Comparison of ENCODE assay signal across 1 cellular context in genomic region chr17:20908373-20909273, GRCh38.
TF ChIP-seq lines count a peak whose summit lies in the region.

No MANE protein-coding gene starts in this region.

TF ChIP-seq in HEK293, 187 proteins besides CTCF, POLR2A, EP300 and RAD21 (continued from another document and continues in another):
- peak; percentile 86; the same call in 1 of the 2 replicates for TF ChIP-seq MZF1 (tag by site-specific recombination; IDR thresholded peaks at IDR 0.05; ENCODE audit: borderline replicate concordance)
- TF ChIP-seq ZNF791 (tag by site-specific recombination; IDR thresholded peaks at IDR 0.05): no peak
- TF ChIP-seq, protein P1, sequence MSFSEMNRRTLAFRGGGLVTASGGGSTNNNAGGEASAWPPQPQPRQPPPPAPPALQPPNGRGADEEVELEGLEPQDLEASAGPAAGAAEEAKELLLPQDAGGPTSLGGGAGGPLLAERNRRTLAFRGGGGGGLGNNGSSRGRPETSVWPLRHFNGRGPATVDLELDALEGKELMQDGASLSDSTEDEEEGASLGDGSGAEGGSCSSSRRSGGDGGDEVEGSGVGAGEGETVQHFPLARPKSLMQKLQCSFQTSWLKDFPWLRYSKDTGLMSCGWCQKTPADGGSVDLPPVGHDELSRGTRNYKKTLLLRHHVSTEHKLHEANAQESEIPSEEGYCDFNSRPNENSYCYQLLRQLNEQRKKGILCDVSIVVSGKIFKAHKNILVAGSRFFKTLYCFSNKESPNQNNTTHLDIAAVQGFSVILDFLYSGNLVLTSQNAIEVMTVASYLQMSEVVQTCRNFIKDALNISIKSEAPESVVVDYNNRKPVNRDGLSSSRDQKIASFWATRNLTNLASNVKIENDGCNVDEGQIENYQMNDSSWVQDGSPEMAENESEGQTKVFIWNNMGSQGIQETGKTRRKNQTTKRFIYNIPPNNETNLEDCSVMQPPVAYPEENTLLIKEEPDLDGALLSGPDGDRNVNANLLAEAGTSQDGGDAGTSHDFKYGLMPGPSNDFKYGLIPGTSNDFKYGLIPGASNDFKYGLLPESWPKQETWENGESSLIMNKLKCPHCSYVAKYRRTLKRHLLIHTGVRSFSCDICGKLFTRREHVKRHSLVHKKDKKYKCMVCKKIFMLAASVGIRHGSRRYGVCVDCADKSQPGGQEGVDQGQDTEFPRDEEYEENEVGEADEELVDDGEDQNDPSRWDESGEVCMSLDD (tag by site-specific recombination; IDR thresholded peaks at IDR 0.05): peak; percentile 83
- TF ChIP-seq, protein P2, sequence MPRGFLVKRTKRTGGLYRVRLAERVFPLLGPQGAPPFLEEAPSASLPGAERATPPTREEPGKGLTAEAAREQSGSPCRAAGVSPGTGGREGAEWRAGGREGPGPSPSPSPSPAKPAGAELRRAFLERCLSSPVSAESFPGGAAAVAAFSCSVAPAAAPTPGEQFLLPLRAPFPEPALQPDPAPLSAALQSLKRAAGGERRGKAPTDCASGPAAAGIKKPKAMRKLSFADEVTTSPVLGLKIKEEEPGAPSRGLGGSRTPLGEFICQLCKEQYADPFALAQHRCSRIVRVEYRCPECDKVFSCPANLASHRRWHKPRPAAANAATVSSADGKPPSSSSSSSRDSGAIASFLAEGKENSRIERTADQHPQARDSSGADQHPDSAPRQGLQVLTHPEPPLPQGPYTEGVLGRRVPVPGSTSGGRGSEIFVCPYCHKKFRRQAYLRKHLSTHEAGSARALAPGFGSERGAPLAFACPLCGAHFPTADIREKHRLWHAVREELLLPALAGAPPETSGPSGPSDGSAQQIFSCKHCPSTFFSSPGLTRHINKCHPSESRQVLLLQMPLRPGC (tag by site-specific recombination; IDR thresholded peaks at IDR 0.05): no peak; the same call in 1 of the 2 replicates
- TF ChIP-seq, protein P3, sequence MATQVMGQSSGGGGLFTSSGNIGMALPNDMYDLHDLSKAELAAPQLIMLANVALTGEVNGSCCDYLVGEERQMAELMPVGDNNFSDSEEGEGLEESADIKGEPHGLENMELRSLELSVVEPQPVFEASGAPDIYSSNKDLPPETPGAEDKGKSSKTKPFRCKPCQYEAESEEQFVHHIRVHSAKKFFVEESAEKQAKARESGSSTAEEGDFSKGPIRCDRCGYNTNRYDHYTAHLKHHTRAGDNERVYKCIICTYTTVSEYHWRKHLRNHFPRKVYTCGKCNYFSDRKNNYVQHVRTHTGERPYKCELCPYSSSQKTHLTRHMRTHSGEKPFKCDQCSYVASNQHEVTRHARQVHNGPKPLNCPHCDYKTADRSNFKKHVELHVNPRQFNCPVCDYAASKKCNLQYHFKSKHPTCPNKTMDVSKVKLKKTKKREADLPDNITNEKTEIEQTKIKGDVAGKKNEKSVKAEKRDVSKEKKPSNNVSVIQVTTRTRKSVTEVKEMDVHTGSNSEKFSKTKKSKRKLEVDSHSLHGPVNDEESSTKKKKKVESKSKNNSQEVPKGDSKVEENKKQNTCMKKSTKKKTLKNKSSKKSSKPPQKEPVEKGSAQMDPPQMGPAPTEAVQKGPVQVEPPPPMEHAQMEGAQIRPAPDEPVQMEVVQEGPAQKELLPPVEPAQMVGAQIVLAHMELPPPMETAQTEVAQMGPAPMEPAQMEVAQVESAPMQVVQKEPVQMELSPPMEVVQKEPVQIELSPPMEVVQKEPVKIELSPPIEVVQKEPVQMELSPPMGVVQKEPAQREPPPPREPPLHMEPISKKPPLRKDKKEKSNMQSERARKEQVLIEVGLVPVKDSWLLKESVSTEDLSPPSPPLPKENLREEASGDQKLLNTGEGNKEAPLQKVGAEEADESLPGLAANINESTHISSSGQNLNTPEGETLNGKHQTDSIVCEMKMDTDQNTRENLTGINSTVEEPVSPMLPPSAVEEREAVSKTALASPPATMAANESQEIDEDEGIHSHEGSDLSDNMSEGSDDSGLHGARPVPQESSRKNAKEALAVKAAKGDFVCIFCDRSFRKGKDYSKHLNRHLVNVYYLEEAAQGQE (tag by site-specific recombination; IDR thresholded peaks at IDR 0.05): peak; percentile 78
- 0 out of 2 replicates have a peak, but pooled peaks have one; percentile 4 for TF ChIP-seq EGR2 (tag by site-specific recombination; IDR thresholded peaks at IDR 0.05; ENCODE audit: low read depth)
- TF ChIP-seq IKZF3 (tag by site-specific recombination; IDR thresholded peaks at IDR 0.05): peak; percentile 32; the same call in 1 of the 2 replicates
- TF ChIP-seq WT1 (tag by site-specific recombination; IDR thresholded peaks at IDR 0.05): no peak
- TF ChIP-seq ZNF211 (tag by site-specific recombination; IDR thresholded peaks at IDR 0.05; ENCODE audit: low read depth): no peak
- no peak for TF ChIP-seq ZNF555 (tag by site-specific recombination; conservative IDR thresholded peaks at IDR 0.05)
- TF ChIP-seq, protein P4, sequence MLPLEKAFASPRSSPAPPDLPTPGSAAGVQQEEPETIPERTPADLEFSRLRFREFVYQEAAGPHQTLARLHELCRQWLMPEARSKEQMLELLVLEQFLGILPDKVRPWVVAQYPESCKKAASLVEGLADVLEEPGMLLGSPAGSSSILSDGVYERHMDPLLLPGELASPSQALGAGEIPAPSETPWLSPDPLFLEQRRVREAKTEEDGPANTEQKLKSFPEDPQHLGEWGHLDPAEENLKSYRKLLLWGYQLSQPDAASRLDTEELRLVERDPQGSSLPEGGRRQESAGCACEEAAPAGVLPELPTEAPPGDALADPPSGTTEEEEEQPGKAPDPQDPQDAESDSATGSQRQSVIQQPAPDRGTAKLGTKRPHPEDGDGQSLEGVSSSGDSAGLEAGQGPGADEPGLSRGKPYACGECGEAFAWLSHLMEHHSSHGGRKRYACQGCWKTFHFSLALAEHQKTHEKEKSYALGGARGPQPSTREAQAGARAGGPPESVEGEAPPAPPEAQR (tag by site-specific recombination; IDR thresholded peaks at IDR 0.05): no peak
- no peak for TF ChIP-seq ZNF777 (tag by site-specific recombination; IDR thresholded peaks at IDR 0.05; ENCODE audit: borderline replicate concordance)
- TF ChIP-seq, protein P5, sequence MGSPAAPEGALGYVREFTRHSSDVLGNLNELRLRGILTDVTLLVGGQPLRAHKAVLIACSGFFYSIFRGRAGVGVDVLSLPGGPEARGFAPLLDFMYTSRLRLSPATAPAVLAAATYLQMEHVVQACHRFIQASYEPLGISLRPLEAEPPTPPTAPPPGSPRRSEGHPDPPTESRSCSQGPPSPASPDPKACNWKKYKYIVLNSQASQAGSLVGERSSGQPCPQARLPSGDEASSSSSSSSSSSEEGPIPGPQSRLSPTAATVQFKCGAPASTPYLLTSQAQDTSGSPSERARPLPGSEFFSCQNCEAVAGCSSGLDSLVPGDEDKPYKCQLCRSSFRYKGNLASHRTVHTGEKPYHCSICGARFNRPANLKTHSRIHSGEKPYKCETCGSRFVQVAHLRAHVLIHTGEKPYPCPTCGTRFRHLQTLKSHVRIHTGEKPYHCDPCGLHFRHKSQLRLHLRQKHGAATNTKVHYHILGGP (tag by site-specific recombination; IDR thresholded peaks at IDR 0.05): no peak
- TF ChIP-seq ZEB2 (tag by site-specific recombination; IDR thresholded peaks at IDR 0.05): 0 out of 2 replicates have a peak, but pooled peaks have one; percentile 13
- TF ChIP-seq ZNF704 (tag by site-specific recombination; IDR thresholded peaks at IDR 0.05): no peak
- TF ChIP-seq PRDM1 (tag by site-specific recombination; IDR thresholded peaks at IDR 0.05): no peak
- TF ChIP-seq ZBTB21 (tag by site-specific recombination; IDR thresholded peaks at IDR 0.05): peak; percentile 81
- TF ChIP-seq ZNF610 (tag by site-specific recombination; IDR thresholded peaks at IDR 0.05; ENCODE audit: borderline replicate concordance): no peak
- no peak for TF ChIP-seq RBAK (tag by site-specific recombination; IDR thresholded peaks at IDR 0.05)
- no peak for TF ChIP-seq ZNF433 (tag by site-specific recombination; IDR thresholded peaks at IDR 0.05; ENCODE audit: low read depth)
- no peak for TF ChIP-seq ZNF292 (tag by site-specific recombination; IDR thresholded peaks at IDR 0.05; ENCODE audit: borderline replicate concordance, low read depth)
- TF ChIP-seq, protein P6, sequence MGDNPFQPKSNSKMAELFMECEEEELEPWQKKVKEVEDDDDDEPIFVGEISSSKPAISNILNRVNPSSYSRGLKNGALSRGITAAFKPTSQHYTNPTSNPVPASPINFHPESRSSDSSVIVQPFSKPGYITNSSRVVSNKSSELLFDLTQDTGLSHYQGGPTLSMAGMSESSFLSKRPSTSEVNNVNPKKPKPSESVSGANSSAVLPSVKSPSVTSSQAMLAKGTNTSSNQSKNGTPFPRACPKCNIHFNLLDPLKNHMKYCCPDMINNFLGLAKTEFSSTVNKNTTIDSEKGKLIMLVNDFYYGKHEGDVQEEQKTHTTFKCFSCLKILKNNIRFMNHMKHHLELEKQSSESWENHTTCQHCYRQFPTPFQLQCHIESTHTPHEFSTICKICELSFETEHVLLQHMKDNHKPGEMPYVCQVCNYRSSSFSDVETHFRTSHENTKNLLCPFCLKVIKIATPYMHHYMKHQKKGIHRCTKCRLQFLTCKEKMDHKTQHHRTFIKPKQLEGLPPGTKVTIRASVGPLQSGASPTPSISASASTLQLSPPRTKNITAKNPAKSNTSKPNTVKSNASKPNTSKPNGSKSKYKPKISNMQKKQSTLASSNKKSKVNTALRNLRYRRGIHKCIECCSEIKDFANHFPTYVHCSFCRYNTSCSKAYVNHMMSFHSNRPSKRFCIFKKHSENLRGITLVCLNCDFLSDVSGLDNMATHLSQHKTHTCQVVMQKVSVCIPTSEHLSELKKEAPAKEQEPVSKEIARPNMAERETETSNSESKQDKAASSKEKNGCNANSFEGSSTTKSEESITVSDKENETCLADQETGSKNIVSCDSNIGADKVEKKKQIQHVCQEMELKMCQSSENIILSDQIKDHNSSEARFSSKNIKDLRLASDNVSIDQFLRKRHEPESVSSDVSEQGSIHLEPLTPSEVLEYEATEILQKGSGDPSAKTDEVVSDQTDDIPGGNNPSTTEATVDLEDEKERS (tag by site-specific recombination; IDR thresholded peaks at IDR 0.05): no peak
- TF ChIP-seq REPIN1 (tag by site-specific recombination; IDR thresholded peaks at IDR 0.05; ENCODE audit: low read depth): no peak
- no peak for TF ChIP-seq ZNF221 (tag by site-specific recombination; IDR thresholded peaks at IDR 0.05; ENCODE audit: borderline replicate concordance)
- peak; percentile 41; the same call in 1 of the 2 replicates for TF ChIP-seq ZNF394 (tag by site-specific recombination; IDR thresholded peaks at IDR 0.05; ENCODE audit: borderline replicate concordance)
- TF ChIP-seq ZBTB20 (tag by site-specific recombination; IDR thresholded peaks at IDR 0.05): peak; percentile 35; the same call in 1 of the 2 replicates
- TF ChIP-seq ZNF114 (tag by site-specific recombination; IDR thresholded peaks at IDR 0.05): no peak
- TF ChIP-seq, protein P7, sequence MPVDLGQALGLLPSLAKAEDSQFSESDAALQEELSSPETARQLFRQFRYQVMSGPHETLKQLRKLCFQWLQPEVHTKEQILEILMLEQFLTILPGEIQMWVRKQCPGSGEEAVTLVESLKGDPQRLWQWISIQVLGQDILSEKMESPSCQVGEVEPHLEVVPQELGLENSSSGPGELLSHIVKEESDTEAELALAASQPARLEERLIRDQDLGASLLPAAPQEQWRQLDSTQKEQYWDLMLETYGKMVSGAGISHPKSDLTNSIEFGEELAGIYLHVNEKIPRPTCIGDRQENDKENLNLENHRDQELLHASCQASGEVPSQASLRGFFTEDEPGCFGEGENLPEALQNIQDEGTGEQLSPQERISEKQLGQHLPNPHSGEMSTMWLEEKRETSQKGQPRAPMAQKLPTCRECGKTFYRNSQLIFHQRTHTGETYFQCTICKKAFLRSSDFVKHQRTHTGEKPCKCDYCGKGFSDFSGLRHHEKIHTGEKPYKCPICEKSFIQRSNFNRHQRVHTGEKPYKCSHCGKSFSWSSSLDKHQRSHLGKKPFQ (tag by site-specific recombination; IDR thresholded peaks at IDR 0.05): no peak
- TF ChIP-seq GLI4 (tag by site-specific recombination; IDR thresholded peaks at IDR 0.05): no peak
- TF ChIP-seq ZNF341 (tag by site-specific recombination; IDR thresholded peaks at IDR 0.05; ENCODE audit: low read depth): peak; percentile 99
- TF ChIP-seq ZNF23 (tag by site-specific recombination; IDR thresholded peaks at IDR 0.05; ENCODE audit: borderline replicate concordance): no peak
- TF ChIP-seq ZBTB6 (tag by site-specific recombination; IDR thresholded peaks at IDR 0.05): peak; percentile 94
- TF ChIP-seq GLI2 (tag by site-specific recombination; IDR thresholded peaks at IDR 0.05; ENCODE audit: borderline replicate concordance, low read depth): no peak
- TF ChIP-seq ZNF600 (tag by site-specific recombination; IDR thresholded peaks at IDR 0.05): peak; percentile 83; the same call in 1 of the 2 replicates
- no peak for TF ChIP-seq ZNF585B (tag by site-specific recombination; IDR thresholded peaks at IDR 0.05)
- no peak for TF ChIP-seq YY2 (tag by site-specific recombination; IDR thresholded peaks at IDR 0.05)
- TF ChIP-seq, protein P8, sequence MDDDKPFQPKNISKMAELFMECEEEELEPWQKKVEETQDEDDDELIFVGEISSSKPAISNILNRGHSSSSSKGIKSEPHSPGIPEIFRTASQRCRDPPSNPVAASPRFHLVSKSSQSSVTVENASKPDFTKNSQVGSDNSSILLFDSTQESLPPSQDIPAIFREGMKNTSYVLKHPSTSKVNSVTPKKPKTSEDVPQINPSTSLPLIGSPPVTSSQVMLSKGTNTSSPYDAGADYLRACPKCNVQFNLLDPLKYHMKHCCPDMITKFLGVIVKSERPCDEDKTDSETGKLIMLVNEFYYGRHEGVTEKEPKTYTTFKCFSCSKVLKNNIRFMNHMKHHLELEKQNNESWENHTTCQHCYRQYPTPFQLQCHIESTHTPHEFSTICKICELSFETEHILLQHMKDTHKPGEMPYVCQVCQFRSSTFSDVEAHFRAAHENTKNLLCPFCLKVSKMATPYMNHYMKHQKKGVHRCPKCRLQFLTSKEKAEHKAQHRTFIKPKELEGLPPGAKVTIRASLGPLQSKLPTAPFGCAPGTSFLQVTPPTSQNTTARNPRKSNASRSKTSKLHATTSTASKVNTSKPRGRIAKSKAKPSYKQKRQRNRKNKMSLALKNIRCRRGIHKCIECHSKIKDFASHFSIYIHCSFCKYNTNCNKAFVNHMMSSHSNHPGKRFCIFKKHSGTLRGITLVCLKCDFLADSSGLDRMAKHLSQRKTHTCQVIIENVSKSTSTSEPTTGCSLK (tag by site-specific recombination; IDR thresholded peaks at IDR 0.05): no peak
